9 cellular contexts compared by ENCODE assay signal in genomic region chr4:13430834-13431568, GRCh38. TPM values are rescaled to one million over a fixed set of nuclear protein-coding genes. Genes with fewer than 3 reads are reported as not detected.
DNase-seq lines count a peak whose midpoint lies in the region; ATAC-seq and TF ChIP-seq lines count a peak whose summit lies in the region.
"Had no signal": no experiment of that assay in that cellular context is flagged by ENCODE, and none has a peak within 500 bp of the region (broad histone marks: within the 10 kb centered on the region; RNA-seq: fewer than 3 reads in every experiment).

No MANE protein-coding gene starts in this region.

- H3K27me3 Mint-ChIP-seq in activated CD4-positive, alpha-beta memory T cell treated with anti-CD3 and anti-CD28 coated beads for 36 hours = no peaks in the 10 kb centered on the region
- no peaks in the 10 kb centered on the region for H3K27me3 Mint-ChIP-seq in CD4-positive, alpha-beta T cell

- H2AFZ ChIP-seq in Loucy (ENCODE audit: low read length) (no peak overlapping the region), osteoblast (ENCODE audit: low read length) (no peak overlapping the region)

- H3K27ac ChIP-seq in colonic mucosa (no peak overlapping the region), osteoblast (ENCODE audit: low read depth, low read length) (no peak overlapping the region)
- H3K27ac ChIP-seq in CD4-positive, alpha-beta T cell (ENCODE audit: low read depth, low read length) = no peak overlapping the region

- DNase-seq in colonic mucosa (no peak), osteoblast (ENCODE audit: insufficient read length, low spot score, missing footprints) (no peak), T1000 (lab: John Stamatoyannopoulos, UW) (no peak)
- no peak for DNase-seq in activated CD4-positive, alpha-beta memory T cell treated with anti-CD3 and anti-CD28 coated beads for 36 hours
- DNase-seq in CD4-positive, alpha-beta T cell = no peak
- DNase-seq: activated CD8-positive, alpha-beta memory T cell treated with anti-CD3 and anti-CD28 coated beads for 24 hours; NCI-H2171 had no signal

- CTCF ChIA-PET in activated CD4-positive, alpha-beta memory T cell treated with anti-CD3 and anti-CD28 coated beads for 36 hours (lab: Charles Lee) = interaction anchor here (0.6 to 2.0 kb wide), 17 partner anchors 8 to 702 kb away, joined by 3 to 6 read pairs (median 4); no protein-coding TSS in a partner anchor
- CTCF ChIA-PET in CD4-positive, alpha-beta T cell (lab: Charles Lee) = no interaction called here

- peaks cover 25% of the 10 kb centered on the region for H3K4me1 Mint-ChIP-seq in activated CD4-positive, alpha-beta memory T cell treated with anti-CD3 and anti-CD28 coated beads for 36 hours (ENCODE audit: low read depth)
- peaks cover 49% of the 10 kb centered on the region for H3K4me1 Mint-ChIP-seq in CD4-positive, alpha-beta T cell (ENCODE audit: low read depth)

- H4K20me1 ChIP-seq in Loucy (ENCODE audit: insufficient read depth, low read length, poor library complexity, severe bottlenecking) = no peaks in the 10 kb centered on the region
- peaks cover 4% of the 10 kb centered on the region for H4K20me1 ChIP-seq in osteoblast (ENCODE audit: insufficient read depth, low read length)

- H3F3A ChIP-seq in Loucy (ENCODE audit: low read depth) = no peaks in the 10 kb centered on the region

- intact Hi-C loops in colonic mucosa (cut with DNase I) = no loop called here
- intact Hi-C loops in activated CD4-positive, alpha-beta memory T cell treated with anti-CD3 and anti-CD28 coated beads for 36 hours (cut with micrococcal nuclease) = loop anchor here (5.0 kb wide), 2 partner anchors 579 to 704 kb away; no protein-coding TSS in a partner anchor
- intact Hi-C loops in CD4-positive, alpha-beta T cell (cut with DNase I, micrococcal nuclease) = no loop called here

- H3K36me3 Mint-ChIP-seq in activated CD4-positive, alpha-beta memory T cell treated with anti-CD3 and anti-CD28 coated beads for 36 hours = peaks cover 6% of the 10 kb centered on the region
- H3K36me3 Mint-ChIP-seq in CD4-positive, alpha-beta T cell (ENCODE audit: low read depth) = peaks cover 77% of the 10 kb centered on the region

- no peak for ATAC-seq in CD4-positive, alpha-beta T cell (ENCODE audit: poor library complexity)

- H3K27ac Mint-ChIP-seq in activated CD4-positive, alpha-beta memory T cell treated with anti-CD3 and anti-CD28 coated beads for 36 hours = no peak overlapping the region
- H3K27ac Mint-ChIP-seq in CD4-positive, alpha-beta T cell = no peak overlapping the region

- H3K4me3 Mint-ChIP-seq in activated CD4-positive, alpha-beta memory T cell treated with anti-CD3 and anti-CD28 coated beads for 36 hours = no peak overlapping the region
- no peak overlapping the region for H3K4me3 Mint-ChIP-seq in CD4-positive, alpha-beta T cell

- H3K4me2 ChIP-seq in Loucy (ENCODE audit: low read depth, low read length, poor library complexity, severe bottlenecking) (no peak overlapping the region), osteoblast (ENCODE audit: insufficient read depth, low read length) (no peak overlapping the region)

- H3K79me2 ChIP-seq in Loucy (ENCODE audit: insufficient read depth, low read length) (peaks cover 32% of the 10 kb centered on the region; the same call in 1 of the 2 replicates), osteoblast (ENCODE audit: insufficient read depth, low read length) (peaks cover 35% of the 10 kb centered on the region)

- H3K9me3 ChIP-seq in Loucy (ENCODE audit: insufficient read depth, low read depth, low read length) (peaks cover 4% of the 10 kb centered on the region; the same call in 1 of the 2 replicates), colonic mucosa (no peaks in the 10 kb centered on the region), osteoblast (ENCODE audit: low read depth, low read length) (no peaks in the 10 kb centered on the region)
- no peaks in the 10 kb centered on the region for H3K9me3 ChIP-seq in CD4-positive, alpha-beta T cell (ENCODE audit: control insufficient read depth, low read length)

- POLR2A ChIA-PET in activated CD4-positive, alpha-beta memory T cell treated with anti-CD3 and anti-CD28 coated beads for 36 hours (lab: Charles Lee) = no interaction called here
- POLR2A ChIA-PET in CD4-positive, alpha-beta T cell (lab: Charles Lee) = no interaction called here

- H3K36me3 ChIP-seq in Loucy (ENCODE audit: insufficient read depth, low read length) (no peaks in the 10 kb centered on the region), colonic mucosa (no peaks in the 10 kb centered on the region), osteoblast (ENCODE audit: insufficient read depth, low read length) (no peaks in the 10 kb centered on the region)

- no peak overlapping the region for H3K9ac ChIP-seq in Loucy (ENCODE audit: low read depth, low read length, poor library complexity, severe bottlenecking)
- H3K9ac ChIP-seq in colonic mucosa (ENCODE audit: low read depth in 2 of 2, low read length in 2 of 2) = no peak overlapping the region

- peak; percentile 39; the same call in 1 of the 3 replicates for TF ChIP-seq CTCF in GM12872 (IDR thresholded peaks at IDR 0.05; ENCODE audit: insufficient read depth, low read depth, low read length)
- peak; percentile 74 for TF ChIP-seq CTCF in Loucy (conservative IDR thresholded peaks at IDR 0.05; ENCODE audit: low read length)
- TF ChIP-seq CTCF in colonic mucosa (IDR thresholded peaks at IDR 0.05) = peak; percentile 22
- TF ChIP-seq CTCF in osteoblast (IDR thresholded peaks at IDR 0.05; ENCODE audit: extremely low read depth, low read depth, low read length) = peak; percentile 37
- TF ChIP-seq CTCF in CD4-positive, alpha-beta T cell (IDR thresholded peaks at IDR 0.05) = no peak

- H3K4me1 ChIP-seq in Loucy (ENCODE audit: insufficient read depth, low read length, poor library complexity, severe bottlenecking) = peaks cover 3% of the 10 kb centered on the region
- no peaks in the 10 kb centered on the region for H3K4me1 ChIP-seq in colonic mucosa
- no peaks in the 10 kb centered on the region for H3K4me1 ChIP-seq in osteoblast (ENCODE audit: insufficient read depth, low read length)

- H3K9me2 ChIP-seq in Loucy (replicated peaks; ENCODE audit: low read depth, low read length) = no peaks in the 10 kb centered on the region

- H3K27me3 ChIP-seq in Loucy (ENCODE audit: insufficient read depth, low read length, poor library complexity, severe bottlenecking) (no peaks in the 10 kb centered on the region), colonic mucosa (no peaks in the 10 kb centered on the region), osteoblast (ENCODE audit: insufficient read depth, low read length) (no peaks in the 10 kb centered on the region)
- H3K27me3 ChIP-seq in CD4-positive, alpha-beta T cell (ENCODE audit: control insufficient read depth, insufficient read depth, low read length) = no peaks in the 10 kb centered on the region

- H3K4me3 ChIP-seq in Loucy (ENCODE audit: low read length, poor library complexity, severe bottlenecking) = no peak overlapping the region
- no peak overlapping the region for H3K4me3 ChIP-seq in colonic mucosa
- H3K4me3 ChIP-seq in osteoblast (ENCODE audit: insufficient read depth, low read length) = no peak overlapping the region

- H3K9me3 Mint-ChIP-seq in activated CD4-positive, alpha-beta memory T cell treated with anti-CD3 and anti-CD28 coated beads for 36 hours = peaks cover under 1% of the 10 kb centered on the region
- peaks cover under 1% of the 10 kb centered on the region for H3K9me3 Mint-ChIP-seq in CD4-positive, alpha-beta T cell

RNA-seq across cellular contexts. Expression of gene RAB28, which starts 53.1 kb away (rescaled TPM):
- 10 to 100 TPM; 13.0 to 13.3 TPM for total RNA-seq in colonic mucosa
- 12.3 and 13.3 TPM in 2 replicates for total RNA-seq in osteoblast
- 10 to 100 TPM; 16.5 to 18.8 TPM for total RNA-seq in activated CD4-positive, alpha-beta memory T cell treated with anti-CD3 and anti-CD28 coated beads for 36 hours
- 1 to 10 TPM; 3.9 to 4.2 TPM for total RNA-seq in CD4-positive, alpha-beta T cell
